Comparison of ENCODE assay signal across 21 cellular contexts in the genomic region with DNA sequence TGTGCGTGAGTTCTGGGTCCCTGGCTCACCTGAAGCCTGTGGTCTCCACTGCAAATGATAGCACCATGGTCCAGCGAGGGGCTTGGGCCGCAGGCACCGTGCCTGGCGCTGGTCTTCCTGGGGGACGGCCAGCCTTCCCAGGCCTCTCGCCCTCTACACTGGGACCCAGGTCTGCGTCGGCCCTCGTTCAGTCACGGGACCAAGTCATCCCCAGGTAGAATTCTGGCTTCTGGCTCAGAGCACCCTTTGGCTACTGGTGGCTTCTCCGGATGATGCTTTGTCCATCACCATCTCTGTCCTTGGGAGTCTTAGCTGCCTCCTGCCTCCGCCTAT.
"Had no signal": no experiment of that assay in that cellular context is flagged by ENCODE, and none has a peak within 500 bp of the region (broad histone marks: within the 10 kb centered on the region; RNA-seq: fewer than 3 reads in every experiment).

No MANE protein-coding gene starts in this region.

- ATAC-seq: HepG2 had no signal

- H3K27ac ChIP-seq: KMS-11 had no signal

- H3K9me3 ChIP-seq: SK-N-SH had no signal

- DNase-seq: IMR-90, Kasumi-1, MM.1S, NCI-H1105, NCI-H1417, NCI-H1436 treated with DMSO at 0.1 percent for 48 hours, NCI-H1694, NCI-H187 treated with DMSO at 0.1 percent for 48 hours, NCI-H2029 treated with DMSO at 0.1 percent for 48 hours, NCI-H2107, NCI-H2227 treated with DMSO at 0.1 percent for 48 hours, NCI-H510A, NCI-H524 treated with DMSO at 0.1 percent for 48 hours, NCI-H69, NCI-H774, RPMI8226, SHP77, SK-N-SH, SW 1271 had no signal

- H3K9ac ChIP-seq: KMS-11, SK-N-SH had no signal
